ENCODE assay signal across 13 cellular contexts in genomic region chr11:131884461-131885073, GRCh38.
A peak's percentile ranks its signal among the peaks of the same experiment; 100 is the strongest.
DNase-seq lines count a peak whose midpoint lies in the region; ATAC-seq and TF ChIP-seq lines count a peak whose summit lies in the region.
"Had no signal": no experiment of that assay in that cellular context is flagged by ENCODE, and none has a peak within 500 bp of the region (broad histone marks: within the 10 kb centered on the region; RNA-seq: fewer than 3 reads in every experiment).

No MANE protein-coding gene starts in this region.

- H2AFZ ChIP-seq in SK-N-SH (ENCODE audit: low read depth), result no peak overlapping the region
- H2AFZ ChIP-seq: hepatocyte had no signal

- no peaks in the 10 kb centered on the region for H3K9me2 ChIP-seq in SK-N-SH

- peak; percentile 88 for ATAC-seq in GM18907 (IDR thresholded peaks at IDR 0.05; ENCODE audit: unreplicated experiment)
- peak; percentile 49 for ATAC-seq in HG02623 (IDR thresholded peaks at IDR 0.05; ENCODE audit: unreplicated experiment)
- ATAC-seq in HG03520 (IDR thresholded peaks at IDR 0.05; ENCODE audit: unreplicated experiment), result peak; percentile 47

- H3K4me3 ChIP-seq in kidney epithelial cell (ENCODE audit: low read depth, low read length) (no peak overlapping the region), SK-N-SH (ENCODE audit: low read depth in 2 of 2, low read length in 1 of 2) (no peak overlapping the region)
- H3K4me3 ChIP-seq: hepatocyte, pancreas had no signal

- H3K79me2 ChIP-seq in SK-N-SH (ENCODE audit: insufficient read depth), result no peaks in the 10 kb centered on the region
- H3K79me2 ChIP-seq: hepatocyte had no signal

- CTCF ChIA-PET in SK-N-SH (lab: Yijun Ruan, JAX), result interaction anchor here (1.0 to 2.2 kb wide), 4 partner anchors 14 to 230 kb away, joined by 3 to 9 read pairs (median 5); no protein-coding TSS in a partner anchor

- no peak for TF ChIP-seq EP300 in SK-N-SH (IDR thresholded peaks at IDR 0.05; ENCODE audit: borderline replicate concordance in 1 of 2, low read depth in 1 of 2, low read length in 1 of 2)

- H3K27me3 ChIP-seq in kidney epithelial cell (ENCODE audit: control insufficient read depth, insufficient read depth, low read length), result no peaks in the 10 kb centered on the region
- H3K27me3 ChIP-seq in SK-N-SH (ENCODE audit: insufficient read depth), result no peaks in the 10 kb centered on the region

- H3F3A ChIP-seq in SK-N-SH (replicated peaks; ENCODE audit: insufficient read depth), result peaks cover 12% of the 10 kb centered on the region

- H3K36me3 ChIP-seq in kidney epithelial cell (ENCODE audit: control insufficient read depth, insufficient read depth, low read length) (no peaks in the 10 kb centered on the region), SK-N-SH (replicated peaks in 1 of 2; ENCODE audit: control insufficient read depth in 1 of 2, insufficient read depth in 2 of 2, low read length in 1 of 2) (no peaks in the 10 kb centered on the region)
- H3K36me3 ChIP-seq: pancreas had no signal

- no peak for TF ChIP-seq CTCF in kidney epithelial cell (IDR thresholded peaks at IDR 0.05; ENCODE audit: insufficient read depth, low read length, poor library complexity, severe bottlenecking)
- no peak for TF ChIP-seq CTCF in SK-N-SH (IDR thresholded peaks at IDR 0.05)

- POLR2A ChIA-PET in SK-N-SH (lab: Yijun Ruan, JAX), result no interaction called here

- no peaks in the 10 kb centered on the region for H4K20me1 ChIP-seq in SK-N-SH (ENCODE audit: insufficient read depth)

- 91% methylated on average over 8 of the region's 8 CpGs for WGBS in SK-N-SH (ENCODE audit: low lambda C conversion rate)

- no peak overlapping the region for H3K9ac ChIP-seq in SK-N-SH

- peaks cover 4 to 23% of the 10 kb centered on the region in 2 experiments; a peak in 3 of 4 replicates for H3K4me1 ChIP-seq in SK-N-SH (ENCODE audit: control insufficient read depth in 1 of 2, insufficient read depth in 2 of 2, low read depth in 1 of 2, low read length in 1 of 2)
- H3K4me1 ChIP-seq: pancreas had no signal

- no peak overlapping the region for H3K27ac ChIP-seq in SK-N-SH (ENCODE audit: low read depth in 2 of 2, low read length in 1 of 2)
- H3K27ac ChIP-seq: hepatocyte, pancreas had no signal

- no peak for TF ChIP-seq RAD21 in SK-N-SH (IDR thresholded peaks at IDR 0.05; ENCODE audit: low read length)

- H3K4me2 ChIP-seq in SK-N-SH, result no peak overlapping the region
- H3K4me2 ChIP-seq: hepatocyte had no signal

- DNase-seq in kidney epithelial cell (ENCODE audit: low read depth), result peak; percentile 68
- no peak for DNase-seq in NOMO-1 treated with dmso at 0.1 percent for 144 hours (lab: John Stamatoyannopoulos, UW; ENCODE audit: unreplicated experiment)
- no peak for DNase-seq in SK-N-SH
- DNase-seq in NCI-H82 treated with DMSO at 0.1 percent for 48 hours (lab: John Stamatoyannopoulos, UW; ENCODE audit: unreplicated experiment), result no peak
- DNase-seq in activated CD4-positive, alpha-beta T cell treated with anti-CD3 and anti-CD28 coated beads for 4 hours, result no peak
- DNase-seq: activated B cell treated with CpG ODN at 0.5 μM for 24 hours, NCI-H524, pancreas, SIG-M5 had no signal

- H3K9me3 ChIP-seq in SK-N-SH, result no peaks in the 10 kb centered on the region
- H3K9me3 ChIP-seq: pancreas had no signal

TF ChIP-seq in SK-N-SH, 30 proteins besides CTCF, POLR2A, EP300 and RAD21:
- TF ChIP-seq POLR2AphosphoS5 (IDR thresholded peaks at IDR 0.05; ENCODE audit: low read depth, low read length) (no peak), MXI1 (IDR thresholded peaks at IDR 0.05; ENCODE audit: low read depth, low read length) (no peak), TCF12 (IDR thresholded peaks at IDR 0.05) (no peak), JUND (IDR thresholded peaks at IDR 0.05) (no peak), ZBTB33 (IDR thresholded peaks at IDR 0.05; ENCODE audit: borderline replicate concordance, low read depth) (no peak), RXRA (IDR thresholded peaks at IDR 0.05; ENCODE audit: borderline replicate concordance, low read depth) (no peak), TAF1 (IDR thresholded peaks at IDR 0.05; ENCODE audit: borderline replicate concordance, low read depth, low read length) (no peak), REST (IDR thresholded peaks at IDR 0.05; ENCODE audit: low read depth, low read length) (no peak), PBX3 (IDR thresholded peaks at IDR 0.05) (no peak)
TF ChIP-seq in SK-N-SH: peak in this region for 0.
